9 cellular contexts compared by ENCODE assay signal in genomic region chr6:28747631-28748157, GRCh38.
DNase-seq lines count a peak whose midpoint lies in the region; ATAC-seq and TF ChIP-seq lines count a peak whose summit lies in the region.
"Had no signal": no experiment of that assay in that cellular context is flagged by ENCODE, and none has a peak within 500 bp of the region (broad histone marks: within the 10 kb centered on the region; RNA-seq: fewer than 3 reads in every experiment).

No MANE protein-coding gene starts in this region.

- H3K9ac ChIP-seq in neural progenitor cell = no peak overlapping the region

- no peak for ATAC-seq in heart right ventricle

- H3K27me3 Mint-ChIP-seq in brain (peaks cover 91% of the 10 kb centered on the region), neural progenitor cell (ENCODE audit: insufficient read depth, low read depth) (peaks cover 64% of the 10 kb centered on the region)

- 3 to 4% methylated on average over 19 of the region's 19 CpGs for WGBS in heart right ventricle, 2 donors

- peaks cover 10% of the 10 kb centered on the region for H4K20me1 ChIP-seq in neural progenitor cell (ENCODE audit: low read depth)

- H3K4me3 ChIP-seq in neural progenitor cell (peak overlapping the region; percentile 51), heart right ventricle (no peak overlapping the region)

- H3K9me3 ChIP-seq in neural progenitor cell (ENCODE audit: low read depth) = no peaks in the 10 kb centered on the region
- H3K9me3 ChIP-seq in heart right ventricle = peaks cover 0 to 25% (median 2%) of the 10 kb centered on the region in 11 donors
- H3K9me3 ChIP-seq: neutrophil had no signal

- intact Hi-C loops in heart right ventricle (cut with DNase I) = no loop called here

- H3K4me1 ChIP-seq in neural progenitor cell (no peaks in the 10 kb centered on the region), heart right ventricle (no peaks in the 10 kb centered on the region)

- H3K4me3 Mint-ChIP-seq in brain (peak overlapping the region in 4 of 5 experiments; percentile 15 to 73 (median 42)), neural progenitor cell (peak overlapping the region; percentile 77)

- peaks cover 8% of the 10 kb centered on the region for H3K4me1 Mint-ChIP-seq in brain
- H3K4me1 Mint-ChIP-seq in neural progenitor cell = peaks cover 9% of the 10 kb centered on the region

- H3F3A ChIP-seq in neural progenitor cell (ENCODE audit: low read depth) = peaks cover 14% of the 10 kb centered on the region

- peaks cover 73% of the 10 kb centered on the region for H3K27me3 ChIP-seq in neural progenitor cell
- peaks cover 0 to 96% (median 70%) of the 10 kb centered on the region in 7 donors for H3K27me3 ChIP-seq in heart right ventricle

- no peak overlapping the region for H3K27ac Mint-ChIP-seq in brain
- H3K27ac Mint-ChIP-seq in neural progenitor cell = peak overlapping the region; percentile 10

- DNase-seq in DMS153 (lab: John Stamatoyannopoulos, UW) (peak; percentile 60), DMS153 treated with DMSO at 0.1 percent for 48 hours (lab: John Stamatoyannopoulos, UW; ENCODE audit: unreplicated experiment) (no peak), NCI-H1694 treated with DMSO at 0.1 percent for 48 hours (lab: John Stamatoyannopoulos, UW) (peak; percentile 56), neural progenitor cell (ENCODE audit: low spot score) (peak; percentile 78), heart right ventricle (no peak)
- DNase-seq in activated CD8-positive, alpha-beta memory T cell treated with anti-CD3 and anti-CD28 coated beads, Interleukin-2, amount 50 U/mL, for 4 hours = no peak
- no peak for DNase-seq in central memory CD4-positive, alpha-beta T cell

- no peak overlapping the region for H2AFZ ChIP-seq in neural progenitor cell (replicated peaks)

- no peak for TF ChIP-seq CTCF in brain (conservative IDR thresholded peaks at IDR 0.05)
- TF ChIP-seq CTCF in neural progenitor cell (IDR thresholded peaks at IDR 0.05) = no peak
- TF ChIP-seq CTCF in heart right ventricle (IDR thresholded peaks at IDR 0.05) = no peak

- H3K27ac ChIP-seq in neural progenitor cell = no peak overlapping the region
- no peak overlapping the region for H3K27ac ChIP-seq in heart right ventricle
- H3K27ac ChIP-seq: neutrophil had no signal

- H3K36me3 ChIP-seq in neural progenitor cell (no peaks in the 10 kb centered on the region), heart right ventricle (no peaks in the 10 kb centered on the region)
- H3K36me3 ChIP-seq: neutrophil had no signal

- H3K9me3 Mint-ChIP-seq in brain (peaks cover 15 to 29% (median 21%) of the 10 kb centered on the region in 5 experiments), neural progenitor cell (peaks cover 19% of the 10 kb centered on the region)

- no peaks in the 10 kb centered on the region for H3K79me2 ChIP-seq in neural progenitor cell (ENCODE audit: low read depth)

- H3K4me2 ChIP-seq in neural progenitor cell = peak overlapping the region; percentile 74

- H3K36me3 Mint-ChIP-seq in brain = no peaks in the 10 kb centered on the region
- no peaks in the 10 kb centered on the region for H3K36me3 Mint-ChIP-seq in neural progenitor cell

Comparison
In these comparisons a context has a peak if more than half of its experiments do, and no peak if none do; other contexts are left out.
1. DNase-seq: peak in DMS153 (single experiment), NCI-H1694 treated with DMSO at 0.1 percent for 48 hours (single experiment) and neural progenitor cell (single experiment); none in DMS153 treated with DMSO at 0.1 percent for 48 hours (single experiment), activated CD8-positive, alpha-beta memory T cell treated with anti-CD3 and anti-CD28 coated beads, Interleukin-2, amount 50 U/mL, for 4 hours (single experiment), heart right ventricle (0 of 2) and central memory CD4-positive, alpha-beta T cell (single experiment).